Comparison of ENCODE assay signal across 8 cellular contexts in genomic region chr1:244461254-244462071, GRCh38. TPM values are rescaled to one million over a fixed set of nuclear protein-coding genes. Genes with fewer than 3 reads are reported as not detected.
DNase-seq lines count a peak whose midpoint lies in the region; FAIRE-seq and TF ChIP-seq lines count a peak whose summit lies in the region.

A gene with protein sequence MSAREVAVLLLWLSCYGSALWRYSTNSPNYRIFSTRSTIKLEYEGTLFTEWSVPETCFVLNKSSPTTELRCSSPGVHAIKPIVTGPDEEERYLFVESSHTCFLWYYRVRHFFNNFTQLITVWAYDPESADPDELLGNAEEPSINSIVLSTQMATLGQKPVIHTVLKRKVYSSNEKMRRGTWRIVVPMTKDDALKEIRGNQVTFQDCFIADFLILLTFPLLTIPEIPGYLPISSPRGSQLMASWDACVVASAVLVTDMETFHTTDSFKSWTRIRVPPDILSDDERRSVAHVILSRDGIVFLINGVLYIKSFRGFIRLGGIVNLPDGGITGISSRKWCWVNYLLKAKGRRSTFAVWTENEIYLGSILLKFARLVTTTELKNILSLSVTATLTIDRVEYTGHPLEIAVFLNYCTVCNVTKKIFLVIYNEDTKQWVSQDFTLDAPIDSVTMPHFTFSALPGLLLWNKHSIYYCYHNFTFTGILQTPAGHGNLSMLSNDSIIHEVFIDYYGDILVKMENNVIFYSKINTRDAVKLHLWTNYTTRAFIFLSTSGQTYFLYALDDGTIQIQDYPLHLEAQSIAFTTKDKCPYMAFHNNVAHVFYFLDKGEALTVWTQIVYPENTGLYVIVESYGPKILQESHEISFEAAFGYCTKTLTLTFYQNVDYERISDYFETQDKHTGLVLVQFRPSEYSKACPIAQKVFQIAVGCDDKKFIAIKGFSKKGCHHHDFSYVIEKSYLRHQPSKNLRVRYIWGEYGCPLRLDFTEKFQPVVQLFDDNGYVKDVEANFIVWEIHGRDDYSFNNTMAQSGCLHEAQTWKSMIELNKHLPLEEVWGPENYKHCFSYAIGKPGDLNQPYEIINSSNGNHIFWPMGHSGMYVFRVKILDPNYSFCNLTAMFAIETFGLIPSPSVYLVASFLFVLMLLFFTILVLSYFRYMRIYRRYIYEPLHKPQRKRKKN (plus strand): TSS chr1:244461273. CDS start chr1:244461430, 157 bp downstream.

- peak within 1 kb of the TSS; percentile 83 for H3K4me2 ChIP-seq in skeletal muscle satellite cell (ENCODE audit: low read length)

- FAIRE-seq in bronchial epithelial cell (lab: Jason Lieb, UNC): no peak

- peak within 1 kb of the TSS; percentile 27 for H3K4me3 ChIP-seq in HEK293 (ENCODE audit: low read depth, low read length)
- H3K4me3 ChIP-seq in bronchial epithelial cell (ENCODE audit: low read depth, low read length): peak within 1 kb of the TSS; percentile 64
- H3K4me3 ChIP-seq in skeletal muscle satellite cell (ENCODE audit: low read length): peak within 1 kb of the TSS; percentile 76

- no peaks in the 10 kb centered on the region for H3K4me1 ChIP-seq in HEK293 (ENCODE audit: control insufficient read depth, insufficient read depth, low read length)
- H3K4me1 ChIP-seq in skeletal muscle satellite cell (ENCODE audit: control insufficient read depth, insufficient read depth, low read length): peaks cover 11% of the 10 kb centered on the region

- H3K27ac ChIP-seq in HEK293 (ENCODE audit: extremely low read depth, low read depth, low read length) (peak within 1 kb of the TSS; percentile 58), VCaP (peak within 1 kb of the TSS; percentile 84)

- in situ Hi-C loops in KBM-7 (cut with MboI; ENCODE audit: low pct_unique_long_range_greater_than_20kb, low sequenced_read_pairs): no loop called here

- TF ChIP-seq CTCF in HEK293 (tag by site-specific recombination; IDR thresholded peaks at IDR 0.05) (no peak; the same call in 1 of the 2 replicates), VCaP (conservative IDR thresholded peaks at IDR 0.05) (no peak), bronchial epithelial cell (IDR thresholded peaks at IDR 0.05; ENCODE audit: insufficient read depth, low read length, severe bottlenecking) (no peak)

- POLR2A ChIA-PET in HEK293 (lab: Yijun Ruan, JAX): interaction anchor here (1.0 to 1.4 kb wide), 2 partner anchors 10 to 15 kb away, joined by 3 to 7 read pairs; no protein-coding TSS in a partner anchor

- peak; percentile 64 for TF ChIP-seq POLR2A in GM10847 (IDR thresholded peaks at IDR 0.05; ENCODE audit: extremely low read depth, insufficient read length)

- peak within 1 kb of the TSS; percentile 82 for H3K9ac ChIP-seq in skeletal muscle satellite cell (ENCODE audit: low read depth, low read length)

- CTCF ChIA-PET in HEK293 (lab: Yijun Ruan, JAX): no interaction called here

- DNase-seq in NCI-H128 (lab: John Stamatoyannopoulos, UW; ENCODE audit: unreplicated experiment): peak; percentile 54
- peak; percentile 74 for DNase-seq in bronchial epithelial cell (ENCODE audit: low read depth)
- DNase-seq in iPS-NIHi11 (ENCODE audit: low spot score): peak; percentile 89
- no peak for DNase-seq in KBM-7

- H3K36me3 ChIP-seq in HEK293 (ENCODE audit: control insufficient read depth in 2 of 2, insufficient read depth in 1 of 2, low read length in 2 of 2) (no peaks in the 10 kb centered on the region), bronchial epithelial cell (ENCODE audit: control insufficient read depth, insufficient read depth, low read length) (no peaks in the 10 kb centered on the region), skeletal muscle satellite cell (ENCODE audit: insufficient read depth, low read length) (no peaks in the 10 kb centered on the region)

- H3K9me3 ChIP-seq in HEK293 (ENCODE audit: control insufficient read depth, insufficient read depth, low read depth, low read length): no peaks in the 10 kb centered on the region
- no peaks in the 10 kb centered on the region for H3K9me3 ChIP-seq in skeletal muscle satellite cell (replicated peaks; ENCODE audit: low read length)

- H3K27me3 ChIP-seq in bronchial epithelial cell (ENCODE audit: control insufficient read depth, insufficient read depth, low read length) (no peaks in the 10 kb centered on the region), skeletal muscle satellite cell (ENCODE audit: control insufficient read depth, insufficient read depth, low read length) (no peaks in the 10 kb centered on the region)

TF ChIP-seq in HEK293, 187 proteins besides CTCF, POLR2A, EP300 and RAD21 (continues in another document):
- TF ChIP-seq ZNF2 (tag by site-specific recombination; IDR thresholded peaks at IDR 0.05) (no peak), ZBTB17 (tag by site-specific recombination; IDR thresholded peaks at IDR 0.05) (peak; percentile 32; the same call in 1 of the 2 replicates), ZNF510 (tag by site-specific recombination; IDR thresholded peaks at IDR 0.05; ENCODE audit: insufficient replicate concordance) (no peak), ZBTB20 (tag by site-specific recombination; IDR thresholded peaks at IDR 0.05) (peak; percentile 90), GLI4 (tag by site-specific recombination; IDR thresholded peaks at IDR 0.05) (peak; percentile 75; the same call in 1 of the 2 replicates), SP7 (tag by site-specific recombination; IDR thresholded peaks at IDR 0.05) (peak; percentile 60), ZSCAN30 (tag by site-specific recombination; IDR thresholded peaks at IDR 0.05) (peak; percentile 82; the same call in 1 of the 2 replicates), ZNF350 (tag by site-specific recombination; IDR thresholded peaks at IDR 0.05) (no peak), ZNF24 (tag by site-specific recombination; IDR thresholded peaks at IDR 0.05) (no peak), ZBTB7A (tag by site-specific recombination; IDR thresholded peaks at IDR 0.05; ENCODE audit: low read depth) (0 out of 2 replicates have a peak, but pooled peaks have one; percentile 61), YY1 (tag by site-specific recombination; IDR thresholded peaks at IDR 0.05) (peak; percentile 85), ATF2 (tag by site-specific recombination; IDR thresholded peaks at IDR 0.05; ENCODE audit: low read depth) (no peak), ZNF19 (tag by site-specific recombination; IDR thresholded peaks at IDR 0.05; ENCODE audit: low read depth) (no peak), ZNF354C (tag by site-specific recombination; IDR thresholded peaks at IDR 0.05; ENCODE audit: borderline replicate concordance, low read depth) (no peak), ZNF777 (tag by site-specific recombination; IDR thresholded peaks at IDR 0.05; ENCODE audit: borderline replicate concordance) (no peak), KLF16 (tag by site-specific recombination; IDR thresholded peaks at IDR 0.05) (peak; percentile 44; the same call in 1 of the 2 replicates), ZBTB48 (tag by site-specific recombination; IDR thresholded peaks at IDR 0.05) (no peak; the same call in 1 of the 2 replicates), ZNF292 (tag by site-specific recombination; IDR thresholded peaks at IDR 0.05; ENCODE audit: borderline replicate concordance, low read depth) (no peak), SETDB1 (IDR thresholded peaks at IDR 0.05; ENCODE audit: insufficient read length, low read length) (no peak), GLIS1 (tag by site-specific recombination; IDR thresholded peaks at IDR 0.05) (peak; percentile 74), ZNF423 (tag by site-specific recombination; IDR thresholded peaks at IDR 0.05) (peak; percentile 98), SP3 (tag by site-specific recombination; IDR thresholded peaks at IDR 0.05) (peak; percentile 81)
- TF ChIP-seq, protein P1, sequence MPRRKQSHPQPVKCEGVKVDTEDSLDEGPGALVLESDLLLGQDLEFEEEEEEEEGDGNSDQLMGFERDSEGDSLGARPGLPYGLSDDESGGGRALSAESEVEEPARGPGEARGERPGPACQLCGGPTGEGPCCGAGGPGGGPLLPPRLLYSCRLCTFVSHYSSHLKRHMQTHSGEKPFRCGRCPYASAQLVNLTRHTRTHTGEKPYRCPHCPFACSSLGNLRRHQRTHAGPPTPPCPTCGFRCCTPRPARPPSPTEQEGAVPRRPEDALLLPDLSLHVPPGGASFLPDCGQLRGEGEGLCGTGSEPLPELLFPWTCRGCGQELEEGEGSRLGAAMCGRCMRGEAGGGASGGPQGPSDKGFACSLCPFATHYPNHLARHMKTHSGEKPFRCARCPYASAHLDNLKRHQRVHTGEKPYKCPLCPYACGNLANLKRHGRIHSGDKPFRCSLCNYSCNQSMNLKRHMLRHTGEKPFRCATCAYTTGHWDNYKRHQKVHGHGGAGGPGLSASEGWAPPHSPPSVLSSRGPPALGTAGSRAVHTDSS (tag by site-specific recombination; IDR thresholded peaks at IDR 0.05): no peak
- TF ChIP-seq, protein P2, sequence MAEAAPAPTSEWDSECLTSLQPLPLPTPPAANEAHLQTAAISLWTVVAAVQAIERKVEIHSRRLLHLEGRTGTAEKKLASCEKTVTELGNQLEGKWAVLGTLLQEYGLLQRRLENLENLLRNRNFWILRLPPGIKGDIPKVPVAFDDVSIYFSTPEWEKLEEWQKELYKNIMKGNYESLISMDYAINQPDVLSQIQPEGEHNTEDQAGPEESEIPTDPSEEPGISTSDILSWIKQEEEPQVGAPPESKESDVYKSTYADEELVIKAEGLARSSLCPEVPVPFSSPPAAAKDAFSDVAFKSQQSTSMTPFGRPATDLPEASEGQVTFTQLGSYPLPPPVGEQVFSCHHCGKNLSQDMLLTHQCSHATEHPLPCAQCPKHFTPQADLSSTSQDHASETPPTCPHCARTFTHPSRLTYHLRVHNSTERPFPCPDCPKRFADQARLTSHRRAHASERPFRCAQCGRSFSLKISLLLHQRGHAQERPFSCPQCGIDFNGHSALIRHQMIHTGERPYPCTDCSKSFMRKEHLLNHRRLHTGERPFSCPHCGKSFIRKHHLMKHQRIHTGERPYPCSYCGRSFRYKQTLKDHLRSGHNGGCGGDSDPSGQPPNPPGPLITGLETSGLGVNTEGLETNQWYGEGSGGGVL (tag by site-specific recombination; IDR thresholded peaks at IDR 0.05): no peak; the same call in 1 of the 2 replicates

RNA-seq across cellular contexts. Expression of the gene that starts here (rescaled TPM):
- total RNA-seq in bronchial epithelial cell: under 0.01 and 0.13 TPM in 2 replicates
- total RNA-seq in skeletal muscle satellite cell (2012; rRNA removed): 0.44 and 1.3 TPM in 2 replicates

Comparison
In these comparisons a context has a peak if more than half of its experiments do, and no peak if none do; other contexts are left out.
1. Peak in DNase-seq and H3K4me3 ChIP-seq in bronchial epithelial cell; RNA of the gene not detected or under 1 TPM.